In genomic region chr16:3878610-3879009, GRCh38 we compare ENCODE assay signal across 9 cellular contexts. TPM values are rescaled to one million over a fixed set of nuclear protein-coding genes. Genes with fewer than 3 reads are reported as not detected.
DNase-seq lines count a peak whose midpoint lies in the region; ATAC-seq, FAIRE-seq and TF ChIP-seq lines count a peak whose summit lies in the region.
"Had no signal": no experiment of that assay in that cellular context is flagged by ENCODE, and none has a peak within 500 bp of the region (broad histone marks: within the 10 kb centered on the region; RNA-seq: fewer than 3 reads in every experiment).

No MANE protein-coding gene starts in this region.

- peaks cover 51% of the 10 kb centered on the region for H4K20me1 ChIP-seq in Loucy (ENCODE audit: insufficient read depth, low read length, poor library complexity, severe bottlenecking)

- POLR2A ChIA-PET in naive thymus-derived CD4-positive, alpha-beta T cell (lab: Charles Lee) = interaction anchor here (0.6 to 1.4 kb wide), 6 partner anchors 55 to 1079 kb away, joined by 3 to 4 read pairs (median 4); partner anchors contain the start of genes TFAP4 and TRAP1

- no peaks in the 10 kb centered on the region for H3K9me3 ChIP-seq in Loucy (ENCODE audit: insufficient read depth, low read depth, low read length)
- no peaks in the 10 kb centered on the region for H3K9me3 ChIP-seq in naive thymus-derived CD4-positive, alpha-beta T cell (ENCODE audit: control insufficient read depth in 2 of 3, low read length in 3 of 3)

- peaks cover 57% of the 10 kb centered on the region for H3K4me1 Mint-ChIP-seq in CD14-positive monocyte
- peaks cover 54 to 68% (median 62%) of the 10 kb centered on the region in 7 donors for H3K4me1 Mint-ChIP-seq in naive thymus-derived CD4-positive, alpha-beta T cell

- peaks cover 4 to 15% (median 10%) of the 10 kb centered on the region in 3 donors for H3K27me3 Mint-ChIP-seq in CD14-positive monocyte (ENCODE audit: low read depth in 3 of 3)
- peaks cover 0 to 7% (median 4%) of the 10 kb centered on the region in 5 donors for H3K27me3 Mint-ChIP-seq in naive thymus-derived CD4-positive, alpha-beta T cell

- no peaks in the 10 kb centered on the region for H3K9me3 Mint-ChIP-seq in CD14-positive monocyte
- no peaks in the 10 kb centered on the region for H3K9me3 Mint-ChIP-seq in naive thymus-derived CD4-positive, alpha-beta T cell

- H3K27me3 ChIP-seq in Loucy (ENCODE audit: insufficient read depth, low read length, poor library complexity, severe bottlenecking) (no peaks in the 10 kb centered on the region), bronchial epithelial cell (ENCODE audit: control insufficient read depth, insufficient read depth, low read length) (no peaks in the 10 kb centered on the region)
- no peaks in the 10 kb centered on the region for H3K27me3 ChIP-seq in naive thymus-derived CD4-positive, alpha-beta T cell (ENCODE audit: control insufficient read depth in 2 of 2, insufficient read depth in 2 of 2, low read length in 2 of 2)

- DNase-seq in CD14-positive monocyte (ENCODE audit: low spot score) = no peak
- no peak for DNase-seq in bronchial epithelial cell (ENCODE audit: low read depth)
- DNase-seq in naive thymus-derived CD4-positive, alpha-beta T cell = no peak
- DNase-seq in NCI-H524 treated with DMSO at 0.1 percent for 48 hours (lab: John Stamatoyannopoulos, UW) = no peak
- DNase-seq in NCI-H2029 treated with DMSO at 0.1 percent for 48 hours (lab: John Stamatoyannopoulos, UW) = no peak
- no peak for DNase-seq in islet precursor cell

- peak overlapping the region; percentile 91 to 96 for H3K4me3 Mint-ChIP-seq in CD14-positive monocyte
- H3K4me3 Mint-ChIP-seq in naive thymus-derived CD4-positive, alpha-beta T cell = peak overlapping the region; percentile 88 to 100 (median 95)

- H3K36me3 ChIP-seq in Loucy (ENCODE audit: insufficient read depth, low read length) (no peaks in the 10 kb centered on the region), bronchial epithelial cell (ENCODE audit: control insufficient read depth, insufficient read depth, low read length) (no peaks in the 10 kb centered on the region)
- peaks cover 0 to 5% (median 0%) of the 10 kb centered on the region in 3 experiments for H3K36me3 ChIP-seq in naive thymus-derived CD4-positive, alpha-beta T cell (ENCODE audit: control insufficient read depth in 2 of 3, insufficient read depth in 3 of 3, low read length in 3 of 3)

- H3K36me3 Mint-ChIP-seq in CD14-positive monocyte = peaks cover 18 to 24% of the 10 kb centered on the region in 2 donors
- H3K36me3 Mint-ChIP-seq in naive thymus-derived CD4-positive, alpha-beta T cell = peaks cover 0 to 22% (median 12%) of the 10 kb centered on the region in 5 donors

- ATAC-seq in naive thymus-derived CD4-positive, alpha-beta T cell = no peak
- no peak for ATAC-seq in GM21723 (IDR thresholded peaks at IDR 0.05; ENCODE audit: unreplicated experiment)

- H3F3A ChIP-seq in Loucy (ENCODE audit: low read depth) = no peaks in the 10 kb centered on the region

- H3K4me2 ChIP-seq in Loucy (ENCODE audit: low read depth, low read length, poor library complexity, severe bottlenecking) = peak overlapping the region; percentile 90

- H3K79me2 ChIP-seq in Loucy (ENCODE audit: insufficient read depth, low read length) = peaks cover 62% of the 10 kb centered on the region

- intact Hi-C loops in CD14-positive monocyte (cut with micrococcal nuclease) = loop anchor here (2.0 to 10.0 kb wide), 3 partner anchors 22 to 184 kb away; no protein-coding TSS in a partner anchor
- intact Hi-C loops in naive thymus-derived CD4-positive, alpha-beta T cell (cut with micrococcal nuclease) = loop anchor here in 1 of 2 donors (1.0 to 10.0 kb wide), 3 partner anchors 54 to 188 kb away; no protein-coding TSS in a partner anchor

- no peaks in the 10 kb centered on the region for H3K9me2 ChIP-seq in Loucy (replicated peaks; ENCODE audit: low read depth, low read length)

- peak overlapping the region; percentile 89 for H3K4me3 ChIP-seq in Loucy (ENCODE audit: low read length, poor library complexity, severe bottlenecking)
- H3K4me3 ChIP-seq in bronchial epithelial cell (ENCODE audit: low read depth, low read length) = peak overlapping the region; percentile 63
- H3K4me3 ChIP-seq in naive thymus-derived CD4-positive, alpha-beta T cell (ENCODE audit: low read length) = peak overlapping the region; percentile 82

- H3K4me1 ChIP-seq in Loucy (ENCODE audit: insufficient read depth, low read length, poor library complexity, severe bottlenecking) = peaks cover 38% of the 10 kb centered on the region
- H3K4me1 ChIP-seq in naive thymus-derived CD4-positive, alpha-beta T cell (ENCODE audit: control insufficient read depth in 2 of 2, insufficient read depth in 2 of 2, low read length in 2 of 2) = peaks cover 44 to 45% of the 10 kb centered on the region in 2 donors

- FAIRE-seq in bronchial epithelial cell (lab: Jason Lieb, UNC) = no peak
- FAIRE-seq: H54 had no signal

- H2AFZ ChIP-seq in Loucy (ENCODE audit: low read length) = no peak overlapping the region

- TF ChIP-seq CTCF in CD14-positive monocyte (IDR thresholded peaks at IDR 0.05) (no peak), Loucy (conservative IDR thresholded peaks at IDR 0.05; ENCODE audit: low read length) (no peak), bronchial epithelial cell (IDR thresholded peaks at IDR 0.05; ENCODE audit: insufficient read depth, low read length, severe bottlenecking) (no peak)

- peak overlapping the region; percentile 66 for H3K9ac ChIP-seq in Loucy (ENCODE audit: low read depth, low read length, poor library complexity, severe bottlenecking)

- H3K27ac Mint-ChIP-seq in CD14-positive monocyte = peak overlapping the region; percentile 60 to 90 (median 72)
- peak overlapping the region; percentile 79 to 99 (median 93) for H3K27ac Mint-ChIP-seq in naive thymus-derived CD4-positive, alpha-beta T cell

- CTCF ChIA-PET in naive thymus-derived CD4-positive, alpha-beta T cell (lab: Charles Lee) = interaction anchor here (0.9 to 1.3 kb wide), 2 partner anchors 98 to 188 kb away, joined by 3 read pairs; no protein-coding TSS in a partner anchor

- H3K27ac ChIP-seq in naive thymus-derived CD4-positive, alpha-beta T cell (ENCODE audit: low read depth, low read length) = peak overlapping the region; percentile 79

RNA-seq across cellular contexts. Expression of gene CREBBP, which starts 1.9 kb away (rescaled TPM):
- 1 to 10 TPM; 2.1 to 6.2 TPM for polyA plus RNA-seq in CD14-positive monocyte
- 7.4 and 12.8 TPM in 2 replicates for total RNA-seq in bronchial epithelial cell
- total RNA-seq in naive thymus-derived CD4-positive, alpha-beta T cell = 100 to 1,000 TPM in 4 of 5 experiments, 10 to 100 TPM in 1; 73.6 to 194 (median 137) TPM
- polyA plus RNA-seq in naive thymus-derived CD4-positive, alpha-beta T cell = 10 to 100 TPM; 10.5 to 15.6 TPM
